ENCODE assay signal across 15 cellular contexts in genomic region chr13:20457670-20458069, GRCh38.
"Had no signal": no experiment of that assay in that cellular context is flagged by ENCODE, and none has a peak within 500 bp of the region (broad histone marks: within the 10 kb centered on the region; RNA-seq: fewer than 3 reads in every experiment).

No MANE protein-coding gene starts in this region.

- H3K27ac Mint-ChIP-seq: activated naive CD4-positive, alpha-beta T cell treated with anti-CD3 and anti-CD28 coated beads, Interleukin-2, amount 50 U/mL, for 24 hours; activated T-cell treated with anti-CD3 and anti-CD28 coated beads, Interleukin-2, amount 50 U/mL, for 24 hours; mesothelial cell of epicardium had no signal

- H3K27me3 ChIP-seq: colonic mucosa, foreskin keratinocyte had no signal

- H3K9me3 Mint-ChIP-seq: activated naive CD4-positive, alpha-beta T cell treated with anti-CD3 and anti-CD28 coated beads, Interleukin-2, amount 50 U/mL, for 24 hours had no signal

- H3K27me3 Mint-ChIP-seq: activated naive CD4-positive, alpha-beta T cell treated with anti-CD3 and anti-CD28 coated beads, Interleukin-2, amount 50 U/mL, for 24 hours; activated T-cell treated with anti-CD3 and anti-CD28 coated beads, Interleukin-2, amount 50 U/mL, for 24 hours had no signal

- H3K4me1 ChIP-seq: colonic mucosa, foreskin keratinocyte, prostate gland had no signal

- ATAC-seq: foreskin keratinocyte, sciatic nerve had no signal

- H3K4me3 ChIP-seq: colonic mucosa, lung, prostate gland had no signal

- H3K36me3 ChIP-seq: colonic mucosa, prostate gland had no signal

- DNase-seq: activated CD4-positive, alpha-beta T cell treated with anti-CD3 and anti-CD28 coated beads, Interleukin-2, amount 50 U/mL, for 48 hours; activated effector memory CD4-positive, alpha-beta T cell treated with Interleukin-2 at 50 U/mL for 16 hours; activated T-cell treated with anti-CD3 and anti-CD28 coated beads, Interleukin-2, amount 50 U/mL, for 24 hours; amniotic stem cell; central memory CD4-positive, alpha-beta T cell; colonic mucosa; foreskin keratinocyte; glutamatergic neuron; T-helper 2 cell had no signal

- H3K4me3 Mint-ChIP-seq: activated naive CD4-positive, alpha-beta T cell treated with anti-CD3 and anti-CD28 coated beads, Interleukin-2, amount 50 U/mL, for 24 hours; activated T-cell treated with anti-CD3 and anti-CD28 coated beads, Interleukin-2, amount 50 U/mL, for 24 hours; mesothelial cell of epicardium; neural crest cell had no signal

- H3K27ac ChIP-seq: colonic mucosa, foreskin keratinocyte, prostate gland had no signal

- H3K9me3 ChIP-seq: colonic mucosa, prostate gland had no signal

- H3K4me1 Mint-ChIP-seq: neural crest cell had no signal
